16 cellular contexts compared by ENCODE assay signal in the genomic region with DNA sequence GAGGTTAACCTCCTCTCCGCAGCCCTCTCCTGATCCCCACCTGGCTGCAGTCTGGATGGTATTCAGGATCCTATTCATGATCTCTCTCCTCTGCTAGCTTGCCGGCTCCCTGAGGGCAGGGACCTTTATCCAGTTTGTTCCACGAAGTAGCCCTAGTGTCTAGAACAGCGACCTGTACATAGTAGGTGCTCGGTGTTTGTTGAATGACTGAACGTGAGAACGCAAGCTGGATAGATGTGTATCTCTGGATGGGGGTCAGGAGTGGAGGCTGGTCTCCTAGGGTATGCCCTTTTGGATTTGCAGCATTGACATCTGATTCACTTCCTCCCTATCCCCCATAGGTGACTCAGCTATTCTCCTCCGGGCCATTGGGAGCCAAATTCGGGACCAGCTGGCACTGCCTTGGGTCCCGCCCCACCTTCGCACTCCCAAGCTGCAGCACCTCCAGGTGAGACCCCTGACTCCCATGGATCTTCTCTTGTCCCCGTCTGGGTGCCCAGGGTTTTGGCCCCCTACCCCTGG. TPM values are rescaled to one million over a fixed set of nuclear protein-coding genes. Genes with fewer than 3 reads are reported as not detected.
DNase-seq lines count a peak whose midpoint lies in the region; ATAC-seq and TF ChIP-seq lines count a peak whose summit lies in the region.
"Had no signal": no experiment of that assay in that cellular context is flagged by ENCODE, and none has a peak within 500 bp of the region (broad histone marks: within the 10 kb centered on the region; RNA-seq: fewer than 3 reads in every experiment).

No MANE protein-coding gene starts in this region.

- WGBS in mammary epithelial cell (ENCODE audit: low coverage, missing lambda C conversion rate), result 73% methylated on average over 7 of the region's 12 CpGs
- WGBS in sigmoid colon, 2 donors, result 96% methylated on average over 12 of the region's 12 CpGs
- 90 to 94% methylated on average over 6 to 9 of the region's 12 CpGs for whole genome bisulfite sequencing in body of pancreas, 2 donors

- H3K9me3 Mint-ChIP-seq in MCF 10A (ENCODE audit: unreplicated experiment), result peaks cover 14% of the 10 kb centered on the region
- H3K9me3 Mint-ChIP-seq in WTC11, result no peaks in the 10 kb centered on the region

- H4K20me1 ChIP-seq in mammary epithelial cell (ENCODE audit: insufficient read depth, low read length) (no peaks in the 10 kb centered on the region), PC-3 (ENCODE audit: low read length) (no peaks in the 10 kb centered on the region)

- DNase-seq in MCF 10A (ENCODE audit: unreplicated experiment) (peak; percentile 16), mammary epithelial cell (no peak), PC-3 (peak; percentile 45), dermis blood vessel endothelial cell (peak; percentile 31), sigmoid colon (peak; percentile 37), WTC11 (ENCODE audit: low spot score) (no peak), body of pancreas (no peak), AML-193 (lab: John Stamatoyannopoulos, UW) (no peak)
- DNase-seq: NCI-H1417 treated with DMSO at 0.1 percent for 48 hours, NCI-H2081 treated with DMSO at 0.1 percent for 48 hours, NCI-H526 had no signal

- H3K4me3 ChIP-seq in mammary epithelial cell (replicated peaks in 1 of 3; ENCODE audit: insufficient read depth in 1 of 3, low read depth in 2 of 3, low read length in 3 of 3) (no peak overlapping the region), PC-3 (ENCODE audit: low read length) (no peak overlapping the region), sigmoid colon (no peak overlapping the region), body of pancreas (no peak overlapping the region)
- H3K4me3 ChIP-seq: GM12878 had no signal

- H2AFZ ChIP-seq in mammary epithelial cell (ENCODE audit: low read depth, low read length) (no peak overlapping the region), PC-3 (ENCODE audit: low read length) (no peak overlapping the region)

- H3K9ac ChIP-seq in mammary epithelial cell (ENCODE audit: insufficient read depth, low read length) (no peak overlapping the region), PC-3 (ENCODE audit: low read length) (no peak overlapping the region)
- H3K9ac ChIP-seq: KMS-11 had no signal

- peak; percentile 65; the same call in 1 of the 2 replicates for ATAC-seq in PC-3
- ATAC-seq in WTC11, result no peak
- ATAC-seq in body of pancreas, result no peak
- ATAC-seq: GM12878 had no signal

- POLR2A ChIA-PET in MCF 10A (lab: Yijun Ruan, JAX), result no interaction called here
- POLR2A ChIA-PET in PC-3 (lab: Charles Lee; ENCODE audit: unreplicated experiment), result no interaction called here
- POLR2A ChIA-PET in WTC11 (lab: Charles Lee), result no interaction called here

- H3K9me3 ChIP-seq in mammary epithelial cell (replicated peaks; ENCODE audit: insufficient read depth, low read length) (no peaks in the 10 kb centered on the region), PC-3 (ENCODE audit: low read length) (no peaks in the 10 kb centered on the region), sigmoid colon (no peaks in the 10 kb centered on the region), body of pancreas (no peaks in the 10 kb centered on the region)

- in situ Hi-C loops in mammary epithelial cell (cut with MboI; ENCODE audit: low sequenced_read_pairs in 2 of 2), result no loop called here

- H3K4me2 ChIP-seq in mammary epithelial cell (ENCODE audit: insufficient read depth, low read depth, low read length), result no peak overlapping the region
- no peak overlapping the region for H3K4me2 ChIP-seq in PC-3 (ENCODE audit: low read length)
- H3K4me2 ChIP-seq: KMS-11 had no signal

- no peak for TF ChIP-seq EP300 in sigmoid colon (IDR thresholded peaks at IDR 0.05)

- dilution Hi-C loops in mammary epithelial cell (cut with HindIII; ENCODE audit: low sequenced_read_pairs), result no loop called here

- H3K79me2 ChIP-seq in mammary epithelial cell (ENCODE audit: insufficient read depth, low read length) (no peaks in the 10 kb centered on the region), PC-3 (ENCODE audit: low read length) (no peaks in the 10 kb centered on the region)

- H3K27ac Mint-ChIP-seq in MCF 10A (ENCODE audit: low read depth, unreplicated experiment), result no peak overlapping the region
- no peak overlapping the region for H3K27ac Mint-ChIP-seq in WTC11

- H3K27me3 Mint-ChIP-seq in MCF 10A (ENCODE audit: insufficient read depth, unreplicated experiment), result no peaks in the 10 kb centered on the region
- no peaks in the 10 kb centered on the region for H3K27me3 Mint-ChIP-seq in WTC11 (ENCODE audit: low read depth)

- BruUV-seq in MCF 10A (replicated peaks; lab: Mats Ljungman, UMichigan) (no TSS peak), mammary epithelial cell (replicated peaks; lab: Mats Ljungman, UMichigan) (no TSS peak), PC-3 (replicated peaks; lab: Mats Ljungman, UMichigan) (no TSS peak)

- H3K36me3 ChIP-seq in mammary epithelial cell (ENCODE audit: insufficient read depth, low read length) (no peaks in the 10 kb centered on the region), PC-3 (ENCODE audit: low read depth, low read length) (no peaks in the 10 kb centered on the region), sigmoid colon (peaks cover 0 to 32% (median 5%) of the 10 kb centered on the region in 4 donors), body of pancreas (replicated peaks in 1 of 2; ENCODE audit: insufficient read depth in 1 of 2, low read depth in 2 of 2) (no peaks in the 10 kb centered on the region)

- H3K27me3 ChIP-seq in mammary epithelial cell (ENCODE audit: insufficient read depth, low read length) (no peaks in the 10 kb centered on the region), PC-3 (ENCODE audit: low read length) (no peaks in the 10 kb centered on the region), sigmoid colon (no peaks in the 10 kb centered on the region), body of pancreas (no peaks in the 10 kb centered on the region)

- TF ChIP-seq POLR2A in sigmoid colon (IDR thresholded peaks at IDR 0.05) (no peak), body of pancreas (IDR thresholded peaks at IDR 0.05) (no peak)

- peaks cover 24% of the 10 kb centered on the region for H3K36me3 Mint-ChIP-seq in MCF 10A (ENCODE audit: insufficient read depth, unreplicated experiment)
- H3K36me3 Mint-ChIP-seq in WTC11, result peaks cover 3% of the 10 kb centered on the region; the same call in 1 of the 2 replicates

- TF ChIP-seq CTCF in MCF 10A (IDR thresholded peaks at IDR 0.05; ENCODE audit: unreplicated experiment) (no peak), mammary epithelial cell (conservative IDR thresholded peaks at IDR 0.05 in 1 of 2, IDR thresholded peaks at IDR 0.05 in 1 of 2; ENCODE audit: extremely low read depth in 1 of 2, insufficient read depth in 1 of 2, low read depth in 1 of 2, low read length in 2 of 2) (no peak), PC-3 (conservative IDR thresholded peaks at IDR 0.05; ENCODE audit: low read depth, low read length) (no peak), sigmoid colon (IDR thresholded peaks at IDR 0.05) (no peak), WTC11 (IDR thresholded peaks at IDR 0.05) (no peak), body of pancreas (IDR thresholded peaks at IDR 0.05) (no peak)

- H3K9me2 ChIP-seq in PC-3 (replicated peaks; ENCODE audit: low read length), result no peaks in the 10 kb centered on the region

- intact Hi-C loops in MCF 10A (cut with micrococcal nuclease), result no loop called here
- intact Hi-C loops in mammary epithelial cell (cut with micrococcal nuclease), result no loop called here
- intact Hi-C loops in PC-3 (cut with micrococcal nuclease), result no loop called here
- intact Hi-C loops in sigmoid colon (cut with DNase I), result no loop called here
- intact Hi-C loops in body of pancreas (cut with DNase I), result no loop called here

- H3F3A ChIP-seq in PC-3 (ENCODE audit: low read length, unreplicated experiment), result no peaks in the 10 kb centered on the region

- CTCF ChIA-PET in MCF 10A (lab: Yijun Ruan, JAX), result no interaction called here
- CTCF ChIA-PET in mammary epithelial cell (lab: Charles Lee; ENCODE audit: low non-redundant PET), result no interaction called here
- CTCF ChIA-PET in PC-3 (lab: Charles Lee), result no interaction called here
- CTCF ChIA-PET in WTC11 (lab: Charles Lee), result no interaction called here

- no peak overlapping the region for H3K4me3 Mint-ChIP-seq in MCF 10A (ENCODE audit: unreplicated experiment)
- H3K4me3 Mint-ChIP-seq in WTC11, result no peak overlapping the region

- H3K4me1 ChIP-seq in mammary epithelial cell (ENCODE audit: insufficient read depth, low read length) (peaks cover 6% of the 10 kb centered on the region), PC-3 (ENCODE audit: insufficient read depth, low read length) (peaks cover 9% of the 10 kb centered on the region), sigmoid colon (no peaks in the 10 kb centered on the region), body of pancreas (no peaks in the 10 kb centered on the region)

- peaks cover 5% of the 10 kb centered on the region for H3K4me1 Mint-ChIP-seq in MCF 10A (ENCODE audit: insufficient read depth, unreplicated experiment)
- no peaks in the 10 kb centered on the region for H3K4me1 Mint-ChIP-seq in WTC11

- no peak overlapping the region for H3K27ac ChIP-seq in mammary epithelial cell (ENCODE audit: insufficient read depth, low read depth, low read length)
- H3K27ac ChIP-seq in PC-3 (ENCODE audit: low read length), result no peak overlapping the region; the same call in 1 of the 2 replicates
- H3K27ac ChIP-seq in sigmoid colon, result no peak overlapping the region
- H3K27ac ChIP-seq in body of pancreas, result no peak overlapping the region
- H3K27ac ChIP-seq: C4-2B, KMS-11 had no signal

RNA-seq across cellular contexts. Expression of gene CCDC22, which starts 7.3 kb away (rescaled TPM):
- total RNA-seq in MCF 10A (2022) (11.0 and 11.5 TPM in 2 replicates), mammary epithelial cell (10 to 100 TPM; 12.7 to 13.1 TPM), PC-3 (2014; rRNA removed) (25.4 and 36.4 TPM in 2 replicates), dermis blood vessel endothelial cell (9.7 and 12.2 TPM in 2 replicates), sigmoid colon (10 to 100 TPM; 11.1 to 15.0 (median 12.6) TPM), WTC11 (2021) (10.2 to 13.4 TPM (median 13.2 TPM) in 3 replicates), body of pancreas (1 to 10 TPM; 8.2 to 9.1 TPM)
- polyA plus RNA-seq in mammary epithelial cell (12.2 TPM), sigmoid colon (10 to 100 TPM in 1 of 3 donors, 1 to 10 TPM in 2; 9.0 to 16.1 (median 9.6) TPM)
- 40.4 TPM for polyA minus RNA-seq in mammary epithelial cell

RNA-seq across cellular contexts. Expression of gene CACNA1F, which starts 9.5 kb away (rescaled TPM):
- total RNA-seq in MCF 10A (2022) (not detected in 2 replicates), mammary epithelial cell (under 1 TPM in 1 of 2 donors, not detected in 1; under 0.01 TPM), PC-3 (2014; rRNA removed) (not detected in 2 replicates), dermis blood vessel endothelial cell (under 0.01 and 0.05 TPM in 2 replicates), sigmoid colon (under 1 TPM in 2 of 4 donors, not detected in 2; 0.14 to 0.16 TPM), WTC11 (2021) (1.6 to 2.7 TPM (median 1.8 TPM) in 3 replicates), body of pancreas (under 1 TPM in 1 of 2 donors, not detected in 1; 0.26 TPM)
- polyA plus RNA-seq in mammary epithelial cell (not detected), sigmoid colon (under 1 TPM in 2 of 3 donors, not detected in 1; under 0.01 to 0.70 TPM)
- not detected for polyA minus RNA-seq in mammary epithelial cell
- total RNA-seq: G401, OCI-LY7 had no signal

RNA-seq across cellular contexts. Expression of gene FOXP3, which starts 21.9 kb away (rescaled TPM):
- total RNA-seq in MCF 10A (2022) (0.26 and 0.32 TPM in 2 replicates), mammary epithelial cell (under 1 TPM; 0.56 to 0.67 TPM), PC-3 (2014; rRNA removed) (not detected in 2 replicates), dermis blood vessel endothelial cell (0.17 TPM in 1 of 2 replicates, not detected in the other), sigmoid colon (not detected), WTC11 (2021) (0.39 to 0.42 TPM (median 0.39 TPM) in 3 replicates), body of pancreas (not detected)
- polyA plus RNA-seq in mammary epithelial cell (0.20 TPM), sigmoid colon (1 to 10 TPM in 1 of 3 donors, not detected in 2; 3.1 TPM)
- not detected for polyA minus RNA-seq in mammary epithelial cell
- total RNA-seq: G401 had no signal

RNA-seq across cellular contexts. Expression of gene PPP1R3F, which starts 27.0 kb away (rescaled TPM):
- total RNA-seq in MCF 10A (2022) (7.0 and 9.1 TPM in 2 replicates), mammary epithelial cell (1 to 10 TPM; 2.1 to 2.8 TPM), PC-3 (2014; rRNA removed) (11.8 and 17.8 TPM in 2 replicates), dermis blood vessel endothelial cell (1.8 and 3.7 TPM in 2 replicates), sigmoid colon (10 to 100 TPM in 2 of 4 donors, 1 to 10 TPM in 2; 8.6 to 13.7 (median 10.1) TPM), WTC11 (2021) (7.0 to 14.1 TPM (median 11.3 TPM) in 3 replicates), body of pancreas (10 to 100 TPM in 1 of 2 donors, 1 to 10 TPM in 1; 3.0 to 16.3 TPM)
- polyA plus RNA-seq in mammary epithelial cell (0.59 TPM), sigmoid colon (1 to 10 TPM; 2.2 to 5.4 (median 3.9) TPM)
- polyA minus RNA-seq in mammary epithelial cell, result not detected

RNA-seq across cellular contexts. Expression of gene SYP, which starts 42.6 kb away (rescaled TPM):
- total RNA-seq in MCF 10A (2022), result 0.75 and 0.79 TPM in 2 replicates
- under 1 TPM in 1 of 2 donors, not detected in 1; 0.49 TPM for total RNA-seq in mammary epithelial cell
- polyA plus RNA-seq in mammary epithelial cell, result 0.09 TPM
- polyA minus RNA-seq in mammary epithelial cell, result not detected
- total RNA-seq in PC-3 (2014; rRNA removed), result 0.29 and 0.47 TPM in 2 replicates
- total RNA-seq in dermis blood vessel endothelial cell, result 0.14 and 0.34 TPM in 2 replicates
- total RNA-seq in sigmoid colon, result 10 to 100 TPM in 2 of 4 donors, 1 to 10 TPM in 2; 4.1 to 14.6 (median 10.9) TPM
- polyA plus RNA-seq in sigmoid colon, result 10 to 100 TPM in 1 of 3 donors, 1 to 10 TPM in 2; 1.2 to 20.2 (median 1.4) TPM
- total RNA-seq in WTC11 (2021), result 4.8 to 7.0 TPM (median 5.3 TPM) in 3 replicates
- 1 to 10 TPM; 5.4 to 6.6 TPM for total RNA-seq in body of pancreas

Comparison
In these comparisons a context has a peak if more than half of its experiments do, and no peak if none do; other contexts are left out.
1. DNase-seq: peak in MCF 10A (single experiment), PC-3 (single experiment), dermis blood vessel endothelial cell (single experiment) and sigmoid colon (single experiment); none in mammary epithelial cell (single experiment), WTC11 (single experiment), body of pancreas (0 of 4) and AML-193 (0 of 2).